Comparison of ENCODE assay signal across 8 cellular contexts in the genomic region with DNA sequence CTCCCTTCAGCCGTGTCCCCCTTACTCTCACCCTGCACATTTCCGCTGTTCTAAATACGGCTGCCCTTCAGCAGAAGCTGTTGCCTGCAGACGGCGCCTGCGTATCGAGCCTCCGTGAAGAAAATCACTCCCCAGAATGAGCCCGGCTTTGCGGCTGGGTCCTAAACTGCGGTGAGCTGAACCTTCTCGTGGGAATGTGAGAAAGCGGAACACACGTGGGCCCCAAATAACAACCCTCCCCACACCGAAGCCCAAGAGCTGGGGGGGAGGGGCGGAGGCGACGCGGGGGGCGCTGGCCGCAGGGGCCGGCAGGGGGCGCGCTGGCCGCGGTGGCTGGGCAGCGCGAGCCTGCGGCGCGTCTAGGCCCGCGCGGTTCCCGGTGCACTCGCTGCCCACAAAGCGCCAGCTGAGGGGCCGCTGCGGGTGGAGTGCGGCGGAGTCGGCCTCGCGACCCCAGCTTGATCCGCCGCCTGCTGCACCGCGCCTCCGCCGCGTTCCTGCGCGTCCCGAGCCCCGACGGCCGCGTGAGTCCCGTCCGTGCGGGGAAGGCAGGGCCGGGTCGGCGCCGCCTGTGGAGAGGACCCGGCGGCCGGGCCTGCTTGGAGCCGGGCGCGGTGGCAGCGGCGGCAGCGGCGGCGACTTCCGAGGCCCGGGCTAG. TPM values are rescaled to one million over a fixed set of nuclear protein-coding genes. Genes with fewer than 3 reads are reported as not detected.
DNase-seq lines count a peak whose midpoint lies in the region; ATAC-seq and TF ChIP-seq lines count a peak whose summit lies in the region.

A gene with protein sequence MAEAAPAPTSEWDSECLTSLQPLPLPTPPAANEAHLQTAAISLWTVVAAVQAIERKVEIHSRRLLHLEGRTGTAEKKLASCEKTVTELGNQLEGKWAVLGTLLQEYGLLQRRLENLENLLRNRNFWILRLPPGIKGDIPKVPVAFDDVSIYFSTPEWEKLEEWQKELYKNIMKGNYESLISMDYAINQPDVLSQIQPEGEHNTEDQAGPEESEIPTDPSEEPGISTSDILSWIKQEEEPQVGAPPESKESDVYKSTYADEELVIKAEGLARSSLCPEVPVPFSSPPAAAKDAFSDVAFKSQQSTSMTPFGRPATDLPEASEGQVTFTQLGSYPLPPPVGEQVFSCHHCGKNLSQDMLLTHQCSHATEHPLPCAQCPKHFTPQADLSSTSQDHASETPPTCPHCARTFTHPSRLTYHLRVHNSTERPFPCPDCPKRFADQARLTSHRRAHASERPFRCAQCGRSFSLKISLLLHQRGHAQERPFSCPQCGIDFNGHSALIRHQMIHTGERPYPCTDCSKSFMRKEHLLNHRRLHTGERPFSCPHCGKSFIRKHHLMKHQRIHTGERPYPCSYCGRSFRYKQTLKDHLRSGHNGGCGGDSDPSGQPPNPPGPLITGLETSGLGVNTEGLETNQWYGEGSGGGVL (plus strand): TSS at position 382 of the 658 bp plus-strand sequence. CDS start 290 bp downstream, outside the sequence.

- H3K36me3 ChIP-seq in adipocyte (ENCODE audit: control insufficient read depth, insufficient read depth, low read length, severe bottlenecking) (no peaks in the 10 kb centered on the region), heart left ventricle (no peaks in the 10 kb centered on the region), urinary bladder (ENCODE audit: insufficient read depth) (no peaks in the 10 kb centered on the region)

- H3K4me1 ChIP-seq in adipocyte (ENCODE audit: control insufficient read depth, insufficient read depth, low read length) (peaks cover 22% of the 10 kb centered on the region), heart left ventricle (peaks cover 0 to 28% (median 13%) of the 10 kb centered on the region in 12 donors), urinary bladder (ENCODE audit: insufficient read depth) (no peaks in the 10 kb centered on the region)

- no peak for TF ChIP-seq POLR2A in heart left ventricle (IDR thresholded peaks at IDR 0.05)

- H3K27ac ChIP-seq in heart left ventricle: peak within 1 kb of the TSS; percentile 62 to 95 (median 89)
- peak within 1 kb of the TSS; percentile 86 for H3K27ac ChIP-seq in urinary bladder (ENCODE audit: low read depth)

- peak; percentile 67 to 94 (median 90) for ATAC-seq in heart left ventricle

- H3K27me3 ChIP-seq in adipocyte (replicated peaks; ENCODE audit: control insufficient read depth, insufficient read depth, low read length) (no peaks in the 10 kb centered on the region), heart left ventricle (no peaks in the 10 kb centered on the region)

- H3K9ac ChIP-seq in adipocyte (ENCODE audit: low read length): peak within 1 kb of the TSS; percentile 96

- DNase-seq in HFF-Myc (ENCODE audit: extremely low read depth, low read depth) (no peak), MV-4-11 (lab: John Stamatoyannopoulos, UW) (peak; percentile 89), T follicular helper cell (ENCODE audit: low read depth) (peak; percentile 64), adipocyte (ENCODE audit: low read depth) (peak; percentile 92), heart left ventricle (peak; percentile 78 to 90 (median 80)), posterior vena cava (ENCODE audit: low spot score) (peak; percentile 92)

- TF ChIP-seq CTCF in GM12873 (IDR thresholded peaks at IDR 0.05; ENCODE audit: insufficient read depth, low read depth, low read length, missing control alignments) (peak; percentile 68), HFF-Myc (IDR thresholded peaks at IDR 0.05; ENCODE audit: low read depth, low read length, missing control alignments) (peak; percentile 56), heart left ventricle (IDR thresholded peaks at IDR 0.05) (peak; percentile 18 to 98 (median 84))

- intact Hi-C loops in heart left ventricle (cut with DNase I): loop anchor here in 4 of 10 donors (1.0 to 2.0 kb wide), 2 partner anchors 20 to 21 kb away; a partner anchor contains a TSS
- intact Hi-C loops in posterior vena cava (cut with DNase I): no loop called here

- H3K4me3 ChIP-seq in HFF-Myc (replicated peaks; ENCODE audit: low read depth, low read length) (peak within 1 kb of the TSS; percentile 85), adipocyte (ENCODE audit: low read length) (peak within 1 kb of the TSS; percentile 97), heart left ventricle (peak within 1 kb of the TSS; percentile 70 to 98 (median 86)), urinary bladder (ENCODE audit: low read depth, low read length) (peak within 1 kb of the TSS; percentile 84)

- H3K9me3 ChIP-seq in adipocyte (ENCODE audit: control insufficient read depth, low read length) (no peaks in the 10 kb centered on the region), heart left ventricle (no peaks in the 10 kb centered on the region)

- WGBS in heart left ventricle, 4 donors: 0 to 1% (median 1%) methylated on average over 18 to 78 of the region's 78 CpGs
- under 1% methylated on average over 78 of the region's 78 CpGs for WGBS in urinary bladder

RNA-seq across cellular contexts. Expression of the gene that starts here (rescaled TPM):
- total RNA-seq in heart left ventricle: 10 to 100 TPM in 3 of 9 donors, 1 to 10 TPM in 6; 6.5 to 14.4 (median 8.9) TPM
- polyA plus RNA-seq in heart left ventricle: 1 to 10 TPM; 2.1 to 4.9 TPM
- total RNA-seq in posterior vena cava: 10 to 100 TPM; 10.3 to 12.1 TPM
- 16.3 TPM for total RNA-seq in urinary bladder
- polyA plus RNA-seq in urinary bladder: 6.8 TPM
